Comparison of ENCODE assay signal across 11 cellular contexts in genomic region chr12:27447761-27448160, GRCh38. TPM values are rescaled to one million over a fixed set of nuclear protein-coding genes. Genes with fewer than 3 reads are reported as not detected.
"Had no signal": no experiment of that assay in that cellular context is flagged by ENCODE, and none has a peak within 500 bp of the region (broad histone marks: within the 10 kb centered on the region; RNA-seq: fewer than 3 reads in every experiment).

No MANE protein-coding gene starts in this region.

- H3K27ac ChIP-seq: GM23248, HL-60 had no signal

- H3K4me3 ChIP-seq: GM23248, HAP-1, K562 had no signal

- H3K4me3 Mint-ChIP-seq: HFFc6 had no signal

- H3K9me3 ChIP-seq: HAP-1 had no signal

- ATAC-seq: HCT116, K562 had no signal

- H3K9ac ChIP-seq: GM23248 had no signal

- H3K36me3 ChIP-seq: HAP-1 had no signal

- H3K27ac Mint-ChIP-seq: HFFc6 had no signal

- DNase-seq: GM23248, GOT3, H7, HFFc6, IMR-90, KG1 had no signal

RNA-seq across cellular contexts. Expression of gene SMCO2, which starts 1.2 kb away (rescaled TPM):
- total RNA-seq: GM23248, H4, H7, HFFc6, IMR-90, K562 had no signal
